In the genomic region with DNA sequence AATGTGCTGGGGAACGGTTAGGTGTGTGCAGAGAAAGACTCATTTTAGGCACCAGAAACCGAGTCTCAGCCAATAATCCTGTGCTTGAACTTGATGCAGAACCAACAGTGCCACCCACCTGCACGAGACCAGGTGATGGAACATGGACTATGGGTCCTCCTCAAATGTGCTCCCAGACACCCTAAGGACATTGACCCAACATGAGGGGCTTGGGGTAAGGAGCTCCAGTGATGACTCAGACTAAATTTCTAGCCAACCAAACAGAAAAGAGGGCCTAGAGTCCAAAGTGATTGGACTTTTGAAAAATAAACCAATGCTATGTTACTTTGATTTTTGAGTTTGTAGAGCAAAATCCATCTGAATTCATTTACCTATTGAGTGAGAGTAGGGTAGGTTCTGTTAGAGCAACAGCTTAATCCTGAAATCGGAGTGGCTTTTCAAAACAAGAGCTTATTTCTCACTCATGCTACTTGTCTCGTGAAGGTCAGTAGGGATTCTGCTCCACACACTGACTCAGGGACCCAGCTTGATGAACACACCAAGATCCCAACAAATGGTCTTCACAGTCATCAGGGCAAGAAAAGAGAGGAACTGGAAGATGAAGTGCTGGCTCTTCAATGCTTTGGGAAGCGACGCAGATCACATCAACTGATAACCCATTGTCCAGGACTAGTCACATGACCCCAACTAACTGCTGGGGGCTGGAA, we compare ENCODE assay signal across 28 cellular contexts. TPM values are rescaled to one million over a fixed set of nuclear protein-coding genes. Genes with fewer than 3 reads are reported as not detected.
DNase-seq lines count a peak whose midpoint lies in the region; ATAC-seq and TF ChIP-seq lines count a peak whose summit lies in the region.
"Had no signal": no experiment of that assay in that cellular context is flagged by ENCODE, and none has a peak within 500 bp of the region (broad histone marks: within the 10 kb centered on the region; RNA-seq: fewer than 3 reads in every experiment).

No MANE protein-coding gene starts in this region.

- H2AFZ ChIP-seq in fibroblast of lung (ENCODE audit: low read length): no peak overlapping the region
- no peak overlapping the region for H2AFZ ChIP-seq in neural progenitor cell (replicated peaks)

- H3K4me1 ChIP-seq in fibroblast of lung (ENCODE audit: control insufficient read depth, extremely low read depth, insufficient read depth, low read length) (peaks cover 3% of the 10 kb centered on the region), neural progenitor cell (no peaks in the 10 kb centered on the region), transverse colon (peaks cover 0 to 6% (median 0%) of the 10 kb centered on the region in 4 donors)
- H3K4me1 ChIP-seq: BLaER1 treated with 17β-estradiol and CSF1 and Interleukin-3, amounts not matched to agents 10 nM and 100 nM had no signal

- DNase-seq in WTC11 (ENCODE audit: low spot score) (no peak), fibroblast of lung (ENCODE audit: low read depth in 2 of 2) (no peak), neural progenitor cell (ENCODE audit: low spot score) (no peak), transverse colon (no peak), cortex of kidney (lab: John Stamatoyannopoulos, UW) (no peak), SHP77 treated with DMSO at 0.1 percent for 48 hours (lab: John Stamatoyannopoulos, UW) (no peak)
- no peak for DNase-seq in stimulated activated naive B cell treated with anti-CD40 and anti-IgM and Interleukin-4, amounts not matched to agents 10 μg/mL and 1 μg/mL and 100 μg/mL, for 72 hours
- DNase-seq: activated CD4-positive, alpha-beta memory T cell treated with anti-CD3 and anti-CD28 coated beads for 36 hours; activated T-cell treated with anti-CD3 and anti-CD28 coated beads, Interleukin-2, amount 50 U/mL, for 72 hours; central memory CD4-positive, alpha-beta T cell; COR-L47; dermis blood vessel endothelial cell; HCEC 1CT; immature natural killer cell; left cardiac atrium; NCI-H1436; NCI-H2081; NCI-H2227 treated with DMSO at 0.1 percent for 48 hours; NCI-H526 treated with DMSO at 0.1 percent for 48 hours; NK-92 treated with Interleukin-12 subunit alpha and Interleukin-12 subunit beta, amount 100 ng/mL, for 24 hours; stimulated activated naive CD4-positive, alpha-beta T cell had no signal

- H3K4me3 Mint-ChIP-seq in WTC11: no peak overlapping the region
- no peak overlapping the region for H3K4me3 Mint-ChIP-seq in neural progenitor cell
- H3K4me3 Mint-ChIP-seq in stimulated activated naive B cell treated with anti-CD40 and anti-IgM and Interleukin-4, amounts not matched to agents 10 μg/mL and 1 μg/mL and 100 μg/mL, for 72 hours: no peak overlapping the region
- H3K4me3 Mint-ChIP-seq: activated CD4-positive, alpha-beta memory T cell treated with anti-CD3 and anti-CD28 coated beads for 36 hours; activated T-cell treated with anti-CD3 and anti-CD28 coated beads, Interleukin-2, amount 50 U/mL, for 72 hours; immature natural killer cell; T-helper 1 cell treated with Interleukin-12 subunit alpha and Interleukin-12 subunit beta and Interleukin-4 antibody, amounts not matched to agents 30 μg/mL and 1 μg/mL, for 36 hours had no signal

- H3K36me3 ChIP-seq in fibroblast of lung (ENCODE audit: control insufficient read depth, insufficient read depth, low read length): no peaks in the 10 kb centered on the region
- no peaks in the 10 kb centered on the region for H3K36me3 ChIP-seq in neural progenitor cell
- H3K36me3 ChIP-seq in transverse colon: no peaks in the 10 kb centered on the region
- H3K36me3 ChIP-seq: BLaER1 treated with 17β-estradiol and CSF1 and Interleukin-3, amounts not matched to agents 10 nM and 100 nM; neutrophil had no signal

- H3F3A ChIP-seq in neural progenitor cell (ENCODE audit: low read depth): no peaks in the 10 kb centered on the region

- H3K9me3 ChIP-seq in fibroblast of lung (ENCODE audit: control insufficient read depth, insufficient read depth, low read depth, low read length): no peaks in the 10 kb centered on the region
- H3K9me3 ChIP-seq in neural progenitor cell (ENCODE audit: low read depth): no peaks in the 10 kb centered on the region
- H3K9me3 ChIP-seq in transverse colon: no peaks in the 10 kb centered on the region
- H3K9me3 ChIP-seq: neutrophil had no signal

- CTCF ChIA-PET in WTC11 (lab: Charles Lee): interaction anchor here (1.0 kb wide), 1 partner anchor 113 kb away, joined by 4 read pairs; no protein-coding TSS in a partner anchor

- H3K4me3 ChIP-seq in fibroblast of lung (replicated peaks in 1 of 4; ENCODE audit: control extremely low read depth in 1 of 4, insufficient read depth in 1 of 4, low read depth in 3 of 4, low read length in 4 of 4): no peak overlapping the region
- no peak overlapping the region for H3K4me3 ChIP-seq in neural progenitor cell
- no peak overlapping the region for H3K4me3 ChIP-seq in transverse colon
- H3K4me3 ChIP-seq: BLaER1 treated with 17β-estradiol and CSF1 and Interleukin-3, amounts not matched to agents 10 nM and 100 nM had no signal

- no peaks in the 10 kb centered on the region for H3K79me2 ChIP-seq in fibroblast of lung (ENCODE audit: control insufficient read depth, insufficient read depth, low read length)
- no peaks in the 10 kb centered on the region for H3K79me2 ChIP-seq in neural progenitor cell (ENCODE audit: low read depth)

- H3K27ac Mint-ChIP-seq in WTC11 (no peak overlapping the region), neural progenitor cell (peak overlapping the region; percentile 65)
- H3K27ac Mint-ChIP-seq in stimulated activated naive B cell treated with anti-CD40 and anti-IgM and Interleukin-4, amounts not matched to agents 10 μg/mL and 1 μg/mL and 100 μg/mL, for 72 hours: no peak overlapping the region
- H3K27ac Mint-ChIP-seq: activated CD4-positive, alpha-beta memory T cell treated with anti-CD3 and anti-CD28 coated beads for 36 hours; activated T-cell treated with anti-CD3 and anti-CD28 coated beads, Interleukin-2, amount 50 U/mL, for 72 hours; immature natural killer cell; T-helper 1 cell treated with Interleukin-12 subunit alpha and Interleukin-12 subunit beta and Interleukin-4 antibody, amounts not matched to agents 30 μg/mL and 1 μg/mL, for 36 hours had no signal

- no peak for TF ChIP-seq POLR2A in transverse colon (IDR thresholded peaks at IDR 0.05)

- no peak for ATAC-seq in WTC11
- no peak for ATAC-seq in stimulated activated naive B cell treated with anti-CD40 and anti-IgM and Interleukin-4, amounts not matched to agents 10 μg/mL and 1 μg/mL and 100 μg/mL, for 72 hours (replicated peaks)
- ATAC-seq in HG03039 (IDR thresholded peaks at IDR 0.05; ENCODE audit: unreplicated experiment): no peak
- ATAC-seq: activated CD4-positive, CD25-positive, alpha-beta regulatory T cell treated with anti-CD3 and anti-CD28 coated beads, Interleukin-2, amount 50 U/mL, for 24 hours; activated T-cell treated with anti-CD3 and anti-CD28 coated beads, Interleukin-2, amount 50 U/mL, for 72 hours; SK-N-SH treated with all-trans-retinoic acid at 6 μM for 48 hours had no signal

- H3K4me2 ChIP-seq in fibroblast of lung (ENCODE audit: extremely low read depth, insufficient read depth, low read length): no peak overlapping the region
- H3K4me2 ChIP-seq in neural progenitor cell: no peak overlapping the region
- H3K4me2 ChIP-seq: BLaER1 treated with 17β-estradiol and CSF1 and Interleukin-3, amounts not matched to agents 10 nM and 100 nM had no signal

- TF ChIP-seq CTCF in WTC11 (IDR thresholded peaks at IDR 0.05): no peak
- TF ChIP-seq CTCF in fibroblast of lung (conservative IDR thresholded peaks at IDR 0.05 in 1 of 2, IDR thresholded peaks at IDR 0.05 in 1 of 2; ENCODE audit: low read depth in 1 of 2, low read length in 2 of 2): no peak
- TF ChIP-seq CTCF in neural progenitor cell (IDR thresholded peaks at IDR 0.05): no peak
- no peak for TF ChIP-seq CTCF in transverse colon (IDR thresholded peaks at IDR 0.05)

- peak overlapping the region; percentile 34 for H3K27ac ChIP-seq in fibroblast of lung (ENCODE audit: insufficient read depth, low read length)
- H3K27ac ChIP-seq in neural progenitor cell: no peak overlapping the region
- peak overlapping the region in 3 of 4 donors; percentile 1 to 20 (median 13) for H3K27ac ChIP-seq in transverse colon
- H3K27ac ChIP-seq: neutrophil had no signal

- H3K27me3 Mint-ChIP-seq in WTC11 (ENCODE audit: low read depth) (no peaks in the 10 kb centered on the region; the same call in 1 of the 2 replicates), neural progenitor cell (ENCODE audit: insufficient read depth, low read depth) (peaks cover 3% of the 10 kb centered on the region)
- H3K27me3 Mint-ChIP-seq in stimulated activated naive B cell treated with anti-CD40 and anti-IgM and Interleukin-4, amounts not matched to agents 10 μg/mL and 1 μg/mL and 100 μg/mL, for 72 hours: peaks cover 8% of the 10 kb centered on the region in 2 donors

- POLR2A ChIA-PET in WTC11 (lab: Charles Lee): no interaction called here

- H3K36me3 Mint-ChIP-seq in WTC11 (no peaks in the 10 kb centered on the region), neural progenitor cell (peaks cover 3% of the 10 kb centered on the region)
- peaks cover 0 to under 1% of the 10 kb centered on the region in 2 donors for H3K36me3 Mint-ChIP-seq in stimulated activated naive B cell treated with anti-CD40 and anti-IgM and Interleukin-4, amounts not matched to agents 10 μg/mL and 1 μg/mL and 100 μg/mL, for 72 hours
- H3K36me3 Mint-ChIP-seq: activated CD4-positive, alpha-beta memory T cell treated with anti-CD3 and anti-CD28 coated beads for 36 hours; immature natural killer cell had no signal

- H3K9me3 Mint-ChIP-seq in WTC11 (peaks cover 8% of the 10 kb centered on the region), neural progenitor cell (peaks cover 7% of the 10 kb centered on the region)
- H3K9me3 Mint-ChIP-seq in stimulated activated naive B cell treated with anti-CD40 and anti-IgM and Interleukin-4, amounts not matched to agents 10 μg/mL and 1 μg/mL and 100 μg/mL, for 72 hours: no peaks in the 10 kb centered on the region
- H3K9me3 Mint-ChIP-seq: activated CD4-positive, alpha-beta memory T cell treated with anti-CD3 and anti-CD28 coated beads for 36 hours; activated T-cell treated with anti-CD3 and anti-CD28 coated beads, Interleukin-2, amount 50 U/mL, for 72 hours; immature natural killer cell; T-helper 1 cell treated with Interleukin-12 subunit alpha and Interleukin-12 subunit beta and Interleukin-4 antibody, amounts not matched to agents 30 μg/mL and 1 μg/mL, for 36 hours had no signal

- intact Hi-C loops in transverse colon (cut with DNase I; ENCODE audit: low total_unique reads): no loop called here

- H3K4me1 Mint-ChIP-seq in WTC11 (0 out of 2 replicates have a peak, but pooled peaks cover 2% of the 10 kb centered on the region), neural progenitor cell (peaks cover 43% of the 10 kb centered on the region)
- no peaks in the 10 kb centered on the region for H3K4me1 Mint-ChIP-seq in stimulated activated naive B cell treated with anti-CD40 and anti-IgM and Interleukin-4, amounts not matched to agents 10 μg/mL and 1 μg/mL and 100 μg/mL, for 72 hours
- H3K4me1 Mint-ChIP-seq: immature natural killer cell had no signal

- 79 to 88% methylated on average over 7 of the region's 7 CpGs for WGBS in transverse colon (ENCODE audit: low coverage in 1 of 2), 2 donors

- TF ChIP-seq EP300 in transverse colon (IDR thresholded peaks at IDR 0.05; ENCODE audit: low read depth): no peak

- H3K9ac ChIP-seq in fibroblast of lung (ENCODE audit: insufficient read depth, low read length) (no peak overlapping the region), neural progenitor cell (no peak overlapping the region)
- H3K9ac ChIP-seq: BLaER1 treated with 17β-estradiol and CSF1 and Interleukin-3, amounts not matched to agents 10 nM and 100 nM had no signal

- H4K20me1 ChIP-seq in fibroblast of lung (ENCODE audit: control insufficient read depth, extremely low read depth, insufficient read depth, low read length): no peaks in the 10 kb centered on the region
- no peaks in the 10 kb centered on the region for H4K20me1 ChIP-seq in neural progenitor cell (ENCODE audit: low read depth)
- H4K20me1 ChIP-seq: BLaER1 treated with 17β-estradiol and CSF1 and Interleukin-3, amounts not matched to agents 10 nM and 100 nM had no signal

- H3K27me3 ChIP-seq in fibroblast of lung (ENCODE audit: control insufficient read depth, insufficient read depth, low read length): no peaks in the 10 kb centered on the region
- H3K27me3 ChIP-seq in neural progenitor cell: no peaks in the 10 kb centered on the region
- H3K27me3 ChIP-seq in transverse colon: no peaks in the 10 kb centered on the region
- H3K27me3 ChIP-seq: BLaER1 treated with 17β-estradiol and CSF1 and Interleukin-3, amounts not matched to agents 10 nM and 100 nM had no signal

- in situ Hi-C loops in transverse colon (cut with MboI; ENCODE audit: low pct_ligation_motif_present in 1 of 4, low pct_unique_long_range_greater_than_20kb in 1 of 4, low sequenced_read_pairs in 3 of 4): no loop called here

RNA-seq across cellular contexts. Expression of a gene that starts 21.8 kb away (rescaled TPM):
- total RNA-seq in WTC11 (2021): 1.3 to 5.8 TPM (median 2.0 TPM) in 3 replicates
- total RNA-seq in fibroblast of lung: 14.9 and 16.2 TPM in 2 replicates
- 0.96 and 10.0 TPM in 2 replicates for polyA plus RNA-seq in fibroblast of lung
- 1.2 and 16.4 TPM in 2 replicates for polyA plus RNA-seq in fibroblast of lung (2012)
- polyA minus RNA-seq in fibroblast of lung (ENCODE audit: low replicate concordance): 0.39 and 18.9 TPM in 2 replicates
- 0.22 and 0.41 TPM in 2 replicates for total RNA-seq in neural progenitor cell (ENCODE audit: low replicate concordance)
- 1 to 10 TPM; 1.5 to 4.1 (median 3.5) TPM for total RNA-seq in transverse colon
- total RNA-seq: activated CD4-positive, alpha-beta memory T cell treated with anti-CD3 and anti-CD28 coated beads for 36 hours; activated T-cell treated with anti-CD3 and anti-CD28 coated beads, Interleukin-2, amount 50 U/mL, for 72 hours; dermis blood vessel endothelial cell; LHCN-M2 had no signal
- polyA plus RNA-seq: immature natural killer cell had no signal
